In the genomic region with DNA sequence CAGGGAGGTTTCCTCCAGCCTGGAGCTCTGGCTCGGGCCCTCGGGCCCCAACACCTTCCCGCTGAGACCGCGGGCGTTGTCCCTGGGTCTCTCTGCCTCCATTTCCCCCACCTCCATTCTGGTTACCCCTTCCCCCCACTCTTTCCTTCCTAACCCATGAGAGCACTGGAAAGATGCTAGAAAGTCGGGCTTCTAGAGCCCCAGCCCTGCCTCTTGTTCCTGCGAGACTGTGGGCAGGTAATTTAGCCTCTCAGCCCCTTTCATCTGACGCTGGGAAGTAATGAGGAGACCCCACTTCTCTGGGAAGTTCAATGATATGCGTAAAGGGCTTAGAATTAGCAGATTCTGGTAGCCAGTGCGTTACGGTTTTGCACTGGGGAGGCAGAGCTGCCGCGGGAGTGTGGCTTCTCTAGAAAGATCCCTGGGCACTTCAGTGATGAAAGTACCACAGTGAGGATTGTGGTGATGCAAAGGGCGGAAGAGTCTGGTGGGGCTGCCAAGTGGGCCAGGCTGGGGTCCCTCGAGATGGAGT, we compare ENCODE assay signal across 12 cellular contexts. TPM values are rescaled to one million over a fixed set of nuclear protein-coding genes. Genes with fewer than 3 reads are reported as not detected.
DNase-seq lines count a peak whose midpoint lies in the region; ATAC-seq and TF ChIP-seq lines count a peak whose summit lies in the region.
"Had no signal": no experiment of that assay in that cellular context is flagged by ENCODE, and none has a peak within 500 bp of the region (broad histone marks: within the 10 kb centered on the region; RNA-seq: fewer than 3 reads in every experiment).

No MANE protein-coding gene starts in this region.

- H3K4me3 ChIP-seq in muscle layer of colon (ENCODE audit: low read depth in 1 of 2, low read length in 2 of 2) (peak overlapping the region; percentile 43 to 77), suprapubic skin (peak overlapping the region; percentile 38)

- no peak for TF ChIP-seq POLR2A in suprapubic skin (IDR thresholded peaks at IDR 0.05)

- peak overlapping the region; percentile 29 for H3K4me3 Mint-ChIP-seq in activated naive CD4-positive, alpha-beta T cell treated with anti-CD3 and anti-CD28 coated beads for 36 hours
- peak overlapping the region in 4 of 5 experiments; percentile 18 to 77 (median 69) for H3K4me3 Mint-ChIP-seq in brain

- H3K36me3 ChIP-seq in muscle layer of colon (ENCODE audit: insufficient read depth, low read length) (no peaks in the 10 kb centered on the region), suprapubic skin (no peaks in the 10 kb centered on the region)

- H3K4me1 Mint-ChIP-seq in activated naive CD4-positive, alpha-beta T cell treated with anti-CD3 and anti-CD28 coated beads for 36 hours (ENCODE audit: low read depth): peaks cover 11% of the 10 kb centered on the region
- peaks cover 89% of the 10 kb centered on the region for H3K4me1 Mint-ChIP-seq in brain

- H3K27me3 Mint-ChIP-seq in activated naive CD4-positive, alpha-beta T cell treated with anti-CD3 and anti-CD28 coated beads for 36 hours (ENCODE audit: low read depth): peaks cover 27% of the 10 kb centered on the region
- peaks cover 6% of the 10 kb centered on the region for H3K27me3 Mint-ChIP-seq in brain

- no peak for DNase-seq in activated naive CD4-positive, alpha-beta T cell treated with anti-CD3 and anti-CD28 coated beads for 36 hours
- no peak for DNase-seq in activated naive CD4-positive, alpha-beta T cell (lab: John Stamatoyannopoulos, UW)
- DNase-seq in suprapubic skin (ENCODE audit: low spot score in 2 of 2): no peak
- no peak for DNase-seq in SIG-M5 (lab: John Stamatoyannopoulos, UW)
- no peak for DNase-seq in NCI-H2029 (lab: John Stamatoyannopoulos, UW)
- DNase-seq: kidney had no signal

- CTCF ChIA-PET in activated naive CD4-positive, alpha-beta T cell treated with anti-CD3 and anti-CD28 coated beads for 36 hours (lab: Charles Lee): no interaction called here

- ATAC-seq in HG03457 (IDR thresholded peaks at IDR 0.05; ENCODE audit: unreplicated experiment): no peak

- H3K27ac ChIP-seq in muscle layer of colon (ENCODE audit: low read depth, low read length) (peak overlapping the region; percentile 25), suprapubic skin (no peak overlapping the region)
- H3K27ac ChIP-seq: epithelial cell of prostate, GM23248 had no signal

- no peak for TF ChIP-seq CTCF in brain (conservative IDR thresholded peaks at IDR 0.05)
- no peak for TF ChIP-seq CTCF in suprapubic skin (IDR thresholded peaks at IDR 0.05)

- peaks cover 4% of the 10 kb centered on the region for H3K4me1 ChIP-seq in muscle layer of colon (ENCODE audit: insufficient read depth, low read length)
- peaks cover 19% of the 10 kb centered on the region for H3K4me1 ChIP-seq in suprapubic skin

- peaks cover 0 to 15% of the 10 kb centered on the region in 2 donors for H3K27me3 ChIP-seq in muscle layer of colon (ENCODE audit: control insufficient read depth in 1 of 2, insufficient read depth in 2 of 2, low read length in 2 of 2)
- H3K27me3 ChIP-seq in suprapubic skin: peaks cover 73% of the 10 kb centered on the region

- 35% methylated on average over 16 of the region's 16 CpGs for WGBS in suprapubic skin

- H3K9me3 Mint-ChIP-seq in activated naive CD4-positive, alpha-beta T cell treated with anti-CD3 and anti-CD28 coated beads for 36 hours: no peaks in the 10 kb centered on the region
- H3K9me3 Mint-ChIP-seq in brain: peaks cover 0 to 9% (median 0%) of the 10 kb centered on the region in 5 experiments

- intact Hi-C loops in activated naive CD4-positive, alpha-beta T cell treated with anti-CD3 and anti-CD28 coated beads for 36 hours (cut with micrococcal nuclease): no loop called here

- H3K9me3 ChIP-seq in muscle layer of colon (ENCODE audit: low read length) (no peaks in the 10 kb centered on the region), suprapubic skin (no peaks in the 10 kb centered on the region)

- no peak overlapping the region for H3K27ac Mint-ChIP-seq in activated naive CD4-positive, alpha-beta T cell treated with anti-CD3 and anti-CD28 coated beads for 36 hours
- peak overlapping the region in 3 of 5 experiments; percentile 81 to 91 (median 87) for H3K27ac Mint-ChIP-seq in brain

- no peak overlapping the region for H3K9ac ChIP-seq in muscle layer of colon (ENCODE audit: low read length)
- H3K9ac ChIP-seq: GM23248 had no signal

- no peaks in the 10 kb centered on the region for H3K36me3 Mint-ChIP-seq in activated naive CD4-positive, alpha-beta T cell treated with anti-CD3 and anti-CD28 coated beads for 36 hours (ENCODE audit: low read depth)
- no peaks in the 10 kb centered on the region for H3K36me3 Mint-ChIP-seq in brain

- TF ChIP-seq EP300 in suprapubic skin (IDR thresholded peaks at IDR 0.05): no peak

RNA-seq across cellular contexts. Expression of gene ECEL1, which starts 16.2 kb away (rescaled TPM):
- under 1 TPM in 1 of 2 experiments, not detected in 1; 0.12 TPM for total RNA-seq in activated naive CD4-positive, alpha-beta T cell treated with anti-CD3 and anti-CD28 coated beads for 36 hours
- polyA plus RNA-seq in brain (ENCODE audit: insufficient read depth, low read depth, low replicate concordance): 3.7 TPM
- under 1 TPM in 2 of 4 donors, not detected in 2; 0.68 to 0.83 TPM for total RNA-seq in suprapubic skin
- polyA plus RNA-seq: GM23248 had no signal

RNA-seq across cellular contexts. Expression of gene PRSS56, which starts 16.3 kb away (rescaled TPM):
- total RNA-seq in activated naive CD4-positive, alpha-beta T cell treated with anti-CD3 and anti-CD28 coated beads for 36 hours: not detected
- polyA plus RNA-seq in brain (ENCODE audit: insufficient read depth, low read depth, low replicate concordance): not detected
- not detected for total RNA-seq in suprapubic skin
- total RNA-seq: GM23248, kidney, renal cortical epithelial cell had no signal
- polyA plus RNA-seq: GM23248 had no signal

RNA-seq across cellular contexts. Expression of gene CHRND, which starts 22.1 kb away (rescaled TPM):
- total RNA-seq in activated naive CD4-positive, alpha-beta T cell treated with anti-CD3 and anti-CD28 coated beads for 36 hours: not detected
- polyA plus RNA-seq in brain (ENCODE audit: insufficient read depth, low read depth, low replicate concordance): not detected
- total RNA-seq in suprapubic skin: not detected
- total RNA-seq: GM23248, kidney, renal cortical epithelial cell had no signal
- polyA plus RNA-seq: GM23248 had no signal

RNA-seq across cellular contexts. Expression of gene CHRNG, which starts 35.6 kb away (rescaled TPM):
- total RNA-seq in activated naive CD4-positive, alpha-beta T cell treated with anti-CD3 and anti-CD28 coated beads for 36 hours: not detected
- not detected for polyA plus RNA-seq in brain (ENCODE audit: insufficient read depth, low read depth, low replicate concordance)
- not detected for total RNA-seq in suprapubic skin
- total RNA-seq: GM23248, kidney, renal cortical epithelial cell had no signal
- polyA plus RNA-seq: GM23248 had no signal

RNA-seq across cellular contexts. Expression of gene TIGD1, which starts 46.5 kb away (rescaled TPM):
- 1 to 10 TPM; 7.7 to 8.3 TPM for total RNA-seq in activated naive CD4-positive, alpha-beta T cell treated with anti-CD3 and anti-CD28 coated beads for 36 hours
- polyA plus RNA-seq in brain (ENCODE audit: insufficient read depth, low read depth, low replicate concordance): 5.2 TPM
- 10 to 100 TPM in 1 of 4 donors, 1 to 10 TPM in 3; 4.6 to 16.3 (median 7.9) TPM for total RNA-seq in suprapubic skin
